In the genomic region with DNA sequence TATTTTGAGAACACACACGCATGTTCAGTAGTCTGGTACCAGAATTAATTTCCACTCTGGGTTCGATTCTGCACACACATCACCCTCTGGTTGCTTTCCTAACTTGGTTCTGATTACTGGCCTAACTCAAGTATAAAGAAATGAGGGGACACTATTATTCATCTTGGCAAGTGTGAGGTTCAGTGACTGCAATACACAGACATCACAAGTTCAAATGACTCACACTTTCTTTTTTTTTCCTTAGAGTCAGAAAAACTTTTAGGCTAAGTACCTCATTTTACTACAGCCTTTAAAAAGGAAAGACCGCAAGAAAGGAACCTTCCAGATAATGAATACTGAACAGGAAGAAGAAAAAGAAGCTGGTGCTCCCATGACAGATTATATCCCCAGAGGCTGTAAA, we compare ENCODE assay signal across 9 cellular contexts. TPM values are rescaled to one million over a fixed set of nuclear protein-coding genes. Genes with fewer than 3 reads are reported as not detected.
DNase-seq lines count a peak whose midpoint lies in the region; ATAC-seq and TF ChIP-seq lines count a peak whose summit lies in the region.
"Had no signal": no experiment of that assay in that cellular context is flagged by ENCODE, and none has a peak within 500 bp of the region (broad histone marks: within the 10 kb centered on the region; RNA-seq: fewer than 3 reads in every experiment).

No MANE protein-coding gene starts in this region.

- H3K4me3 Mint-ChIP-seq in Calu3 (ENCODE audit: low read depth, unreplicated experiment) = peak overlapping the region; percentile 1

- no TSS peak for BruUV-seq in Calu3 (replicated peaks; lab: Mats Ljungman, UMichigan)

- peaks cover 97% of the 10 kb centered on the region for H3K36me3 Mint-ChIP-seq in Calu3 (ENCODE audit: insufficient read depth, unreplicated experiment)

- CTCF ChIA-PET in Calu3 (lab: Charles Lee) = interaction anchor here (0.8 to 1.2 kb wide), 3 partner anchors 32 to 332 kb away, joined by 3 to 6 read pairs (median 4); partner anchors contain the start of gene FAM81A

- TF ChIP-seq CTCF in Calu3 (IDR thresholded peaks at IDR 0.05; ENCODE audit: unreplicated experiment) = no peak

- peaks cover 25% of the 10 kb centered on the region for H3K4me1 Mint-ChIP-seq in Calu3 (ENCODE audit: low read depth, unreplicated experiment)

- intact Hi-C loops in Calu3 (cut with micrococcal nuclease; ENCODE audit: unreplicated experiment) = no loop called here

- ATAC-seq in GM21529 (IDR thresholded peaks at IDR 0.05; ENCODE audit: unreplicated experiment) = no peak
- no peak for ATAC-seq in HG02840 (IDR thresholded peaks at IDR 0.05; ENCODE audit: low FRiP score, unreplicated experiment)

- no peak for DNase-seq in Calu3
- DNase-seq in RPMI7951 (ENCODE audit: low read depth) = peak; percentile 87
- DNase-seq in epithelial cell of prostate (ENCODE audit: low read depth, low spot score) = no peak
- DNase-seq in pulmonary artery endothelial cell (ENCODE audit: low read depth, low spot score) = peak; percentile 55
- DNase-seq in NCI-H1048 (lab: John Stamatoyannopoulos, UW) = no peak
- DNase-seq in stimulated activated CD4-positive, alpha-beta T cell treated with anti-CD3 and anti-CD28 coated beads, Interleukin-2, amount 100 ng/mL, for 24 hours = no peak
- DNase-seq: NCI-H2081 treated with DMSO at 0.1 percent for 48 hours had no signal

- peak overlapping the region; percentile 77 for H3K27ac Mint-ChIP-seq in Calu3 (ENCODE audit: unreplicated experiment)

- no peaks in the 10 kb centered on the region for H3K9me3 Mint-ChIP-seq in Calu3 (ENCODE audit: low read depth, unreplicated experiment)

- peak overlapping the region; percentile 94 for H3K27ac ChIP-seq in epithelial cell of prostate

- H3K27me3 Mint-ChIP-seq in Calu3 (ENCODE audit: unreplicated experiment) = no peaks in the 10 kb centered on the region

RNA-seq across cellular contexts. Expression of gene LDHAL6B, which starts 37.3 kb away (rescaled TPM):
- total RNA-seq in Calu3 (2022) = not detected in 2 replicates
- 0.10 TPM in 1 of 2 replicates, not detected in the other for total RNA-seq in RPMI7951 (2014; rRNA removed; shearing (Covaris generic))
- total RNA-seq in pulmonary artery endothelial cell = not detected in 2 replicates

Comparison
In these comparisons a context has a peak if more than half of its experiments do, and no peak if none do; other contexts are left out.
1. DNase-seq: peak in RPMI7951 (single experiment) and pulmonary artery endothelial cell (single experiment); none in Calu3 (single experiment), epithelial cell of prostate (single experiment), NCI-H1048 (single experiment) and stimulated activated CD4-positive, alpha-beta T cell treated with anti-CD3 and anti-CD28 coated beads, Interleukin-2, amount 100 ng/mL, for 24 hours (0 of 2).